18 cellular contexts compared by ENCODE assay signal in the genomic region with DNA sequence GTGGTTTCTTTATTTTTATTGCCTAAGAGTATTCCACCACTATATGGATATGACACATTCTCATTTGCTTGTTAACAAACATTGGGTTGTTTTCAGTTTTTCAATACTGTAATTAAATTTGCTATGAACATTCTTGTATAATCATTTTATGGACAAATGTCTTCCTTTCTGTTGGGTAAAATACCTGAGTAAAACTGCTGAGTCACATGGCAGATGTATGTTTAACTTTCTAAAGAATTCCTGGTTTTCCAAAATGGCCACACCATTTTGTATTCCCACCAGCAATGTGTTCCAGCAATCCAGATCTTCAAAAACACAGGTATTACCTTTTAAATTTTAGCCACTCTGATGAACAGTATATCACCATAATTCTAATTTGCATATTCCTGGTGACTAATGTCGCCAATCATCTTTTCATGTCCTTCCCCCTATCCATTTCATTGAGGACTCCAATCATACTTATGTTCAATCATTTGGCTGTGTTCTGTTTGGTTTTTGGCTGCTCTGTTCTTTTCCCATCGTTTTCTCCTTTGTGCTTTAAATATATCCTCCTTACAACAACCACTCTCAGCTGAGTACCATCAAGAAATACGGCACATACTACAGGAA. TPM values are rescaled to one million over a fixed set of nuclear protein-coding genes. Genes with fewer than 3 reads are reported as not detected.
DNase-seq lines count a peak whose midpoint lies in the region; ATAC-seq and TF ChIP-seq lines count a peak whose summit lies in the region.
"Had no signal": no experiment of that assay in that cellular context is flagged by ENCODE, and none has a peak within 500 bp of the region (broad histone marks: within the 10 kb centered on the region; RNA-seq: fewer than 3 reads in every experiment).

No MANE protein-coding gene starts in this region.

- intact Hi-C loops in natural killer cell (cut with micrococcal nuclease) = no loop called here
- intact Hi-C loops in Right ventricle myocardium inferior (cut with DNase I) = no loop called here

- no peak for DNase-seq in activated T-cell treated with anti-CD3 and anti-CD28 coated beads, Interleukin-2, amount 50 U/mL, for 4 hours
- no peak for DNase-seq in activated T-cell treated with anti-CD3 and anti-CD28 coated beads, Interleukin-2, amount 50 U/mL, for 48 hours
- no peak for DNase-seq in HFFc6
- no peak for DNase-seq in chondrocyte (ENCODE audit: low spot score)
- DNase-seq in natural killer cell = no peak
- DNase-seq in OCI-M2 (lab: John Stamatoyannopoulos, UW; ENCODE audit: unreplicated experiment) = no peak
- DNase-seq in Right ventricle myocardium inferior (ENCODE audit: missing footprints) = no peak
- DNase-seq: activated CD4-positive, CD25-positive, alpha-beta regulatory T cell; activated CD8-positive, alpha-beta memory T cell treated with anti-CD3 and anti-CD28 coated beads for 24 hours; H7; mucosa of descending colon; NCI-H1417; posterior cingulate gyrus; RPMI8226; SK-N-SH had no signal

- no peak overlapping the region for H3K4me3 Mint-ChIP-seq in activated T-cell treated with anti-CD3 and anti-CD28 coated beads, Interleukin-2, amount 50 U/mL, for 4 hours
- H3K4me3 Mint-ChIP-seq in HFFc6 (no peak overlapping the region), chondrocyte (ENCODE audit: unreplicated experiment) (no peak overlapping the region), natural killer cell (peak overlapping the region; percentile 6)
- H3K4me3 Mint-ChIP-seq: neural progenitor cell had no signal

- H3K27me3 Mint-ChIP-seq in activated T-cell treated with anti-CD3 and anti-CD28 coated beads, Interleukin-2, amount 50 U/mL, for 4 hours (ENCODE audit: low read depth) = no peaks in the 10 kb centered on the region
- no peaks in the 10 kb centered on the region for H3K27me3 Mint-ChIP-seq in HFFc6 (ENCODE audit: insufficient read depth)
- no peaks in the 10 kb centered on the region for H3K27me3 Mint-ChIP-seq in chondrocyte (ENCODE audit: low read depth)
- H3K27me3 Mint-ChIP-seq in natural killer cell (ENCODE audit: low read depth in 2 of 2) = no peaks in the 10 kb centered on the region
- H3K27me3 Mint-ChIP-seq: IgD-negative memory B cell had no signal

- peaks cover 75% of the 10 kb centered on the region for H3K4me1 Mint-ChIP-seq in activated T-cell treated with anti-CD3 and anti-CD28 coated beads, Interleukin-2, amount 50 U/mL, for 4 hours (ENCODE audit: low read depth)
- H3K4me1 Mint-ChIP-seq in HFFc6 (ENCODE audit: low read depth) = peaks cover 76% of the 10 kb centered on the region
- H3K4me1 Mint-ChIP-seq in chondrocyte (ENCODE audit: low read depth) = peaks cover 44% of the 10 kb centered on the region
- H3K4me1 Mint-ChIP-seq in natural killer cell = peaks cover 69 to 72% of the 10 kb centered on the region in 2 donors

- H3K9me3 Mint-ChIP-seq in activated T-cell treated with anti-CD3 and anti-CD28 coated beads, Interleukin-2, amount 50 U/mL, for 4 hours = no peaks in the 10 kb centered on the region
- no peaks in the 10 kb centered on the region for H3K9me3 Mint-ChIP-seq in HFFc6
- H3K9me3 Mint-ChIP-seq in chondrocyte (ENCODE audit: low read depth) = no peaks in the 10 kb centered on the region
- H3K9me3 Mint-ChIP-seq in natural killer cell = no peaks in the 10 kb centered on the region
- H3K9me3 Mint-ChIP-seq: IgD-negative memory B cell had no signal

- H3K27ac Mint-ChIP-seq in HFFc6 = peak overlapping the region; percentile 22; the same call in 1 of the 2 replicates
- peak overlapping the region; percentile 70 for H3K27ac Mint-ChIP-seq in chondrocyte (ENCODE audit: unreplicated experiment)
- peak overlapping the region; percentile 1 to 5 for H3K27ac Mint-ChIP-seq in natural killer cell
- H3K27ac Mint-ChIP-seq: IgD-negative memory B cell, neural progenitor cell had no signal

- no peak for TF ChIP-seq CTCF in HFFc6 (IDR thresholded peaks at IDR 0.05)
- TF ChIP-seq CTCF in chondrocyte (IDR thresholded peaks at IDR 0.05) = no peak
- no peak for TF ChIP-seq CTCF in natural killer cell (IDR thresholded peaks at IDR 0.05)

- peaks cover 9% of the 10 kb centered on the region for H3K36me3 Mint-ChIP-seq in activated T-cell treated with anti-CD3 and anti-CD28 coated beads, Interleukin-2, amount 50 U/mL, for 4 hours (ENCODE audit: insufficient read depth)
- H3K36me3 Mint-ChIP-seq in HFFc6 (ENCODE audit: low read depth) (peaks cover 7% of the 10 kb centered on the region; the same call in 1 of the 2 replicates), chondrocyte (ENCODE audit: low read depth) (no peaks in the 10 kb centered on the region), natural killer cell (no peaks in the 10 kb centered on the region)

- ATAC-seq in activated T-cell treated with anti-CD3 and anti-CD28 coated beads, Interleukin-2, amount 50 U/mL, for 4 hours = peak; percentile 58 to 65
- ATAC-seq in natural killer cell (no peak), Right ventricle myocardium inferior (no peak), HG03175 (IDR thresholded peaks at IDR 0.05; ENCODE audit: unreplicated experiment) (no peak)
- ATAC-seq: mucosa of descending colon had no signal

RNA-seq across cellular contexts. Expression of a gene that starts 36.0 kb away (rescaled TPM):
- total RNA-seq in activated T-cell treated with anti-CD3 and anti-CD28 coated beads, Interleukin-2, amount 50 U/mL, for 4 hours = 10 to 100 TPM; 29.9 to 37.4 (median 35.8) TPM
- total RNA-seq in HFFc6 (2021; fragmentation: NEBNext Ultra II Directional; extraction: Animal tissue kit (Norgen Biotek cat#: 25700)) = 10 to 100 TPM; 24.6 to 28.8 (median 26.5) TPM
- total RNA-seq in chondrocyte (26.8 to 28.5 TPM (median 26.9 TPM) in 3 replicates), natural killer cell (100 to 1,000 TPM; 199 to 234 (median 232) TPM), Right ventricle myocardium inferior (16.0 TPM)

Comparison
In these comparisons a context has a peak if more than half of its experiments do, and no peak if none do; other contexts are left out.
1. ATAC-seq: peak in activated T-cell treated with anti-CD3 and anti-CD28 coated beads, Interleukin-2, amount 50 U/mL, for 4 hours (2 of 2); none in natural killer cell (0 of 3), Right ventricle myocardium inferior (single experiment) and HG03175 (single experiment).
2. H3K27ac Mint-ChIP-seq: peak in every context shown above with its lines; median percentile 70 in chondrocyte; 22 in HFFc6; 3 in natural killer cell.